1 cellular context compared by ENCODE assay signal in genomic region chr11:115528217-115528616, GRCh38.
TF ChIP-seq lines count a peak whose summit lies in the region.

No MANE protein-coding gene starts in this region.

TF ChIP-seq in WTC11, 78 proteins besides CTCF, POLR2A, EP300 and RAD21:
- TF ChIP-seq PRRX2 (CRISPR knock-in tag; IDR thresholded peaks at IDR 0.05) = no peak
- no peak for TF ChIP-seq ZNF138 (CRISPR knock-in tag; conservative IDR thresholded peaks at IDR 0.05)
- TF ChIP-seq FOXP4 (CRISPR knock-in tag; IDR thresholded peaks at IDR 0.05) = no peak
- no peak for TF ChIP-seq ZNF425 (CRISPR knock-in tag; conservative IDR thresholded peaks at IDR 0.05)
- no peak for TF ChIP-seq GRHL2 (CRISPR knock-in tag; IDR thresholded peaks at IDR 0.05; ENCODE audit: insufficient replicate concordance, severe bottlenecking)
- TF ChIP-seq TP53 (CRISPR knock-in tag; IDR thresholded peaks at IDR 0.05) = no peak
- no peak for TF ChIP-seq MYBL2 (CRISPR knock-in tag; IDR thresholded peaks at IDR 0.05)
- TF ChIP-seq OVOL2 (CRISPR knock-in tag; IDR thresholded peaks at IDR 0.05; ENCODE audit: borderline replicate concordance) = no peak
- TF ChIP-seq TCF7 (CRISPR knock-in tag; IDR thresholded peaks at IDR 0.05; ENCODE audit: low read depth) = no peak
- TF ChIP-seq ATF3 (CRISPR knock-in tag; conservative IDR thresholded peaks at IDR 0.05) = no peak
- TF ChIP-seq ZNF281 (CRISPR knock-in tag; IDR thresholded peaks at IDR 0.05) = no peak
- no peak for TF ChIP-seq HMGA2 (CRISPR knock-in tag; IDR thresholded peaks at IDR 0.05)
- no peak for TF ChIP-seq GABPB1 (CRISPR knock-in tag; IDR thresholded peaks at IDR 0.05)
- TF ChIP-seq FOXJ3 (CRISPR knock-in tag; IDR thresholded peaks at IDR 0.05; ENCODE audit: borderline replicate concordance) = no peak
- no peak for TF ChIP-seq HMGXB4 (CRISPR knock-in tag; IDR thresholded peaks at IDR 0.05)
- TF ChIP-seq NFE2L1 (CRISPR knock-in tag; IDR thresholded peaks at IDR 0.05) = no peak
- no peak for TF ChIP-seq ZNF671 (CRISPR knock-in tag; IDR thresholded peaks at IDR 0.05)
- no peak for TF ChIP-seq JUN (CRISPR knock-in tag; IDR thresholded peaks at IDR 0.05)
- TF ChIP-seq IRF2 (CRISPR knock-in tag; IDR thresholded peaks at IDR 0.05; ENCODE audit: borderline replicate concordance, low read depth) = no peak
TF ChIP-seq in WTC11: peak in this region for 0.
